ENCODE assay signal across 8 cellular contexts in genomic region chr2:229713371-229714079, GRCh38. TPM values are rescaled to one million over a fixed set of nuclear protein-coding genes. Genes with fewer than 3 reads are reported as not detected.
DNase-seq lines count a peak whose midpoint lies in the region; ATAC-seq, FAIRE-seq and TF ChIP-seq lines count a peak whose summit lies in the region.

No MANE protein-coding gene starts in this region.

- H3K27me3 Mint-ChIP-seq in astrocyte (ENCODE audit: low read depth, unreplicated experiment) = peaks cover 68% of the 10 kb centered on the region

- no peaks in the 10 kb centered on the region for H3K9me3 Mint-ChIP-seq in astrocyte (ENCODE audit: unreplicated experiment)

- no peak for TF ChIP-seq CTCF in astrocyte (IDR thresholded peaks at IDR 0.05; ENCODE audit: insufficient read depth, low read depth, low read length)

- H3K36me3 ChIP-seq in ACC112 (ENCODE audit: insufficient read depth, low read length) = no peaks in the 10 kb centered on the region
- H3K36me3 ChIP-seq in astrocyte (ENCODE audit: insufficient read depth, low read length) = no peaks in the 10 kb centered on the region
- no peaks in the 10 kb centered on the region for H3K36me3 ChIP-seq in iPS-20b (ENCODE audit: insufficient read depth, low read depth, low read length)

- H3K4me2 ChIP-seq in astrocyte (ENCODE audit: low read length) = peak overlapping the region; percentile 90

- no peaks in the 10 kb centered on the region for H4K20me1 ChIP-seq in astrocyte (ENCODE audit: insufficient read depth, low read length)

- H3K4me1 ChIP-seq in ACC112 (ENCODE audit: control insufficient read depth, insufficient read depth, low read length, unreplicated experiment) = no peaks in the 10 kb centered on the region
- H3K4me1 ChIP-seq in astrocyte (ENCODE audit: insufficient read depth, low read length) = peaks cover 13% of the 10 kb centered on the region
- no peaks in the 10 kb centered on the region; the same call in 1 of the 2 replicates for H3K4me1 ChIP-seq in iPS-20b (ENCODE audit: insufficient read depth, low read length)

- H3K9ac ChIP-seq in astrocyte (ENCODE audit: low read length) = peak overlapping the region; percentile 38
- H3K9ac ChIP-seq in iPS-20b (ENCODE audit: low read depth, low read length) = no peak overlapping the region

- H3K4me3 ChIP-seq in ACC112 (ENCODE audit: low read depth, low read length) (peak overlapping the region; percentile 80), astrocyte (ENCODE audit: insufficient read depth, low read depth, low read length) (peak overlapping the region; percentile 57), iPS-20b (ENCODE audit: low read length) (peak overlapping the region; percentile 72)

- DNase-seq in NCI-H1436 treated with DMSO at 0.1 percent for 48 hours (lab: John Stamatoyannopoulos, UW) (peak; percentile 20), astrocyte (ENCODE audit: low read depth) (no peak), 8988T (no peak), foreskin melanocyte (no peak)
- DNase-seq in stimulated activated CD4-positive, alpha-beta T cell treated with anti-CD3 and anti-CD28 coated beads, Interleukin-4, amount 100 ng/mL, for 1 hour = peak; percentile 4

- no peak overlapping the region for H3K27ac Mint-ChIP-seq in astrocyte (ENCODE audit: unreplicated experiment)

- H3K9me3 ChIP-seq in astrocyte (ENCODE audit: insufficient read depth, low read depth, low read length) (no peaks in the 10 kb centered on the region), iPS-20b (ENCODE audit: insufficient read depth, low read depth, low read length) (no peaks in the 10 kb centered on the region)

- H2AFZ ChIP-seq in ACC112 (ENCODE audit: low read length, unreplicated experiment) (no peak overlapping the region), astrocyte (ENCODE audit: low read depth, low read length) (peak overlapping the region; percentile 70)

- peak; percentile 42 for ATAC-seq in GM18907 (IDR thresholded peaks at IDR 0.05; ENCODE audit: unreplicated experiment)

- no peak overlapping the region; the same call in 1 of the 2 replicates for H3K27ac ChIP-seq in ACC112 (ENCODE audit: low read depth, low read length)
- no peak overlapping the region for H3K27ac ChIP-seq in astrocyte (ENCODE audit: low read depth, low read length)
- no peak overlapping the region for H3K27ac ChIP-seq in iPS-20b (ENCODE audit: low read length)

- no peak for FAIRE-seq in astrocyte (lab: Jason Lieb, UNC)

- H3K4me3 Mint-ChIP-seq in astrocyte (ENCODE audit: unreplicated experiment) = peak overlapping the region; percentile 60

- peaks cover 3% of the 10 kb centered on the region for H3K36me3 Mint-ChIP-seq in astrocyte (ENCODE audit: low read depth, unreplicated experiment)

- H3K4me1 Mint-ChIP-seq in astrocyte (ENCODE audit: low read depth, unreplicated experiment) = no peaks in the 10 kb centered on the region

- peaks cover 6% of the 10 kb centered on the region for H3K79me2 ChIP-seq in ACC112 (ENCODE audit: control insufficient read depth, insufficient read depth, low read length, unreplicated experiment)
- H3K79me2 ChIP-seq in astrocyte (ENCODE audit: insufficient read depth, low read length) = no peaks in the 10 kb centered on the region

- H3K27me3 ChIP-seq in ACC112 (ENCODE audit: insufficient read depth, low read length) (peaks cover 59% of the 10 kb centered on the region), astrocyte (ENCODE audit: insufficient read depth, low read length) (peaks cover 44% of the 10 kb centered on the region), iPS-20b (ENCODE audit: insufficient read depth, low read length) (peaks cover 71% of the 10 kb centered on the region)

RNA-seq across cellular contexts. Expression of gene DNER, which starts 0.8 kb away (rescaled TPM):
- 0.82 and 1.0 TPM in 2 replicates for total RNA-seq in astrocyte

Comparison
In these comparisons a context has a peak if more than half of its experiments do, and no peak if none do; other contexts are left out.
1. DNase-seq: peak in NCI-H1436 treated with DMSO at 0.1 percent for 48 hours (single experiment) and stimulated activated CD4-positive, alpha-beta T cell treated with anti-CD3 and anti-CD28 coated beads, Interleukin-4, amount 100 ng/mL, for 1 hour (single experiment); none in astrocyte (single experiment), 8988T (single experiment) and foreskin melanocyte (single experiment).
2. Peak in every context shown above with its lines, with median percentiles within 50 percentile points of each other: H3K4me3 ChIP-seq.